Comparison of ENCODE assay signal across 11 cellular contexts in the genomic region with DNA sequence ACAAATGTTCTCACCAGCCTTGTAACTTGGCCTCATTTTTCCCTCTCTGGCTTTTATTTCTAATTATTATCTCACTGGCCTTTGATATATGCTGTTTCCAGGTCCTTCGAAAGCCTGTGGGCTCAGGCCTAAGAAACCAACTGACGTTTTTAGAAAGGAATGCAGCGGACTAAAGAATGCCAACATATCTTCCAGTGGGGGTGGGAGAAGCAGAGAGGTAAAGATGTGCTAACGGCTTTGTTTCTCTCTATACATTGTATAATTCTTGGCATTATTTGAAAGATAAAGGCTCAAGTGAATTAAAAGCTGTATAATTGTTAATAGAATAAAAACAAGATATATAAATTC. TPM values are rescaled to one million over a fixed set of nuclear protein-coding genes. Genes with fewer than 3 reads are reported as not detected.
DNase-seq lines count a peak whose midpoint lies in the region; ATAC-seq and TF ChIP-seq lines count a peak whose summit lies in the region.
"Had no signal": no experiment of that assay in that cellular context is flagged by ENCODE, and none has a peak within 500 bp of the region (broad histone marks: within the 10 kb centered on the region; RNA-seq: fewer than 3 reads in every experiment).

No MANE protein-coding gene starts in this region.

- H3K4me1 ChIP-seq in adipocyte (ENCODE audit: control insufficient read depth, insufficient read depth, low read length), result peaks cover 34% of the 10 kb centered on the region
- peaks cover 5% of the 10 kb centered on the region for H3K4me1 ChIP-seq in right cardiac atrium (ENCODE audit: control insufficient read depth, insufficient read depth, low read length)

- no peak for TF ChIP-seq CTCF in retinal pigment epithelial cell (conservative IDR thresholded peaks at IDR 0.05; ENCODE audit: low read depth, low read length)

- H3K9me3 ChIP-seq in adipocyte (ENCODE audit: control insufficient read depth, low read length) (no peaks in the 10 kb centered on the region), right cardiac atrium (ENCODE audit: control insufficient read depth, low read length) (no peaks in the 10 kb centered on the region)

- 34% methylated on average over 4 of the region's 4 CpGs for WGBS in right cardiac atrium

- H3K27me3 ChIP-seq in adipocyte (replicated peaks; ENCODE audit: control insufficient read depth, insufficient read depth, low read length), result no peaks in the 10 kb centered on the region
- H3K27me3 ChIP-seq in right cardiac atrium (ENCODE audit: control insufficient read depth, insufficient read depth), result no peaks in the 10 kb centered on the region

- intact Hi-C loops in right cardiac atrium (cut with DNase I), result no loop called here

- H3K36me3 ChIP-seq in adipocyte (ENCODE audit: control insufficient read depth, insufficient read depth, low read length, severe bottlenecking), result no peaks in the 10 kb centered on the region

- ATAC-seq in right cardiac atrium (peak; percentile 78 to 87), GM18520 (IDR thresholded peaks at IDR 0.05; ENCODE audit: unreplicated experiment) (no peak)
- no peak for ATAC-seq in activated CD4-positive, CD25-positive, alpha-beta regulatory T cell treated with anti-CD3 and anti-CD28 coated beads, Interleukin-2, amount 50 U/mL, for 24 hours

- peak overlapping the region; percentile 59 for H3K9ac ChIP-seq in adipocyte (ENCODE audit: low read length)

- H3K4me3 ChIP-seq in adipocyte (ENCODE audit: low read length), result no peak overlapping the region
- no peak overlapping the region for H3K4me3 ChIP-seq in right cardiac atrium (ENCODE audit: low read length)
- no peak overlapping the region for H3K4me3 ChIP-seq in retinal pigment epithelial cell (ENCODE audit: low read length)

- DNase-seq in GM04503 (ENCODE audit: low read depth) (peak; percentile 74), adipocyte (ENCODE audit: low read depth) (peak; percentile 10), right cardiac atrium (no peak), retinal pigment epithelial cell (ENCODE audit: low read depth) (peak; percentile 90), COR-L47 (lab: John Stamatoyannopoulos, UW) (no peak), NCI-H187 treated with DMSO at 0.1 percent for 48 hours (lab: John Stamatoyannopoulos, UW) (no peak)
- DNase-seq: activated CD4-positive, alpha-beta memory T cell treated with anti-CD3 and anti-CD28 coated beads, Interleukin-2, amount 10 ng/mL, durations not matched to agents 7 days and 5 days; effector CD8-positive, alpha-beta T cell; nucleus accumbens had no signal

- H3K27ac ChIP-seq in right cardiac atrium (ENCODE audit: low read length), result no peak overlapping the region

RNA-seq across cellular contexts. Expression of gene OR6Q1, which starts 28.2 kb away (rescaled TPM):
- total RNA-seq in right cardiac atrium, result not detected
- polyA plus RNA-seq in right cardiac atrium, result not detected
- total RNA-seq: activated CD4-positive, alpha-beta memory T cell treated with anti-CD3 and anti-CD28 coated beads, Interleukin-2, amount 10 ng/mL, durations not matched to agents 7 days and 5 days had no signal

RNA-seq across cellular contexts. Expression of gene OR9Q1, which starts 35.3 kb away (rescaled TPM):
- total RNA-seq in right cardiac atrium, result not detected
- polyA plus RNA-seq in right cardiac atrium, result not detected
- total RNA-seq: activated CD4-positive, alpha-beta memory T cell treated with anti-CD3 and anti-CD28 coated beads, Interleukin-2, amount 10 ng/mL, durations not matched to agents 7 days and 5 days had no signal

Comparison
In these comparisons a context has a peak if more than half of its experiments do, and no peak if none do; other contexts are left out.
1. DNase-seq: peak in GM04503 (single experiment), adipocyte (single experiment) and retinal pigment epithelial cell (single experiment); none in right cardiac atrium (0 of 3), COR-L47 (single experiment) and NCI-H187 treated with DMSO at 0.1 percent for 48 hours (single experiment).
2. ATAC-seq: peak in right cardiac atrium (2 of 2); none in activated CD4-positive, CD25-positive, alpha-beta regulatory T cell treated with anti-CD3 and anti-CD28 coated beads, Interleukin-2, amount 50 U/mL, for 24 hours (0 of 2) and GM18520 (single experiment).